Comparison of ENCODE assay signal across 8 cellular contexts in the genomic region with DNA sequence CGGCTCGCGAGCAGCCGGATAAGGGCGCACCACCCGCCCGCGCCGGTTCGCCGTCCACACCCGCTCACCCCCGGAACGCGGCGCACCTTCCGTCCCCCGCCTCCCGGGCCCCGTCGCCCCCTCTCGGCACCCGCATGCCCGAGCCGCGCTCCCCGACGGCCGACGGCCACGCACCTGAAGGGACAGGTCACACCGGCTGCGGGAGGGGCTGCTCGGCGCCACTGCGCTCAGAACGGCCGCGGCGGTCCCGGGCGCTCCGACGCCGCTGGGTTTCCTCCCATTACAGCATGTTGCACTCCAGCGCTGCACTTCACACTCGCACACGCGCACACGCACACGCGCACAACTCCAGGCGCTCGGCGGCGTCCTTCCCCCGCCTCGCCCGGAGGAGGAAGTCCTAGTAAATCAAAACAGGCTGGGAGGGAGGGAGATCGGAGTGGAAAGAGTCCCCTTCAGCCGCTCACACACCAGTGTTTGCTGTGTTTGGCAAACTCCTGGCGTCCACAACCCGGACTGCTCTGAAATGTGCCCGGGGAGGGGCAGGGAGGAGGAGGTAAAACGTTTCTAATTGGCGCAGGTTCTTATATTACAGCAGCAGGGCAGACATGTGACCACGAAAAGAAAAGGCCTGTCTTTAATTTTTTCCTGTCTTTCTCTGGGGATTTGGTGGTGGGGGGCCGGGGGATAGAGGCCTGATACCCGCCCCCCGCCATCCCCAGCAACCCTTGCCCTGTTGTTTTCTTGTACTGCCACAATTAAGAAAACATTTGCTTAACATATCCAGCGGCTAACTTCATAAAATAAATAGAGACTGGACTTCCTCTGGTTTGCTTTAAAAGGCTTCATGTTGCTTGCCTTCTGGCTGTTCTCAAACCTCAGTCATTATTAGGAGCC.
DNase-seq lines count a peak whose midpoint lies in the region; ATAC-seq and TF ChIP-seq lines count a peak whose summit lies in the region.

No MANE protein-coding gene starts in this region.

- H2AFZ ChIP-seq in OCI-LY1 (ENCODE audit: low read length), result 0 out of 2 replicates have a peak overlapping the region, but pooled peaks have one; percentile 15

- DNase-seq in SIG-M5 treated with dmso at 0.1 percent for 504 hours (lab: John Stamatoyannopoulos, UW; ENCODE audit: unreplicated experiment) (peak; percentile 46), SIG-M5 (lab: John Stamatoyannopoulos, UW) (no peak), esophagus muscularis mucosa (ENCODE audit: extremely low spot score) (no peak)
- DNase-seq in activated T-cell treated with anti-CD3 and anti-CD28 coated beads, Interleukin-2, amount 50 U/mL, for 72 hours, result peak; percentile 66
- DNase-seq in stimulated activated naive CD4-positive, alpha-beta T cell (lab: John Stamatoyannopoulos, UW), result peak; percentile 15 to 71 (median 40)

- peak overlapping the region; percentile 76 for H3K4me3 ChIP-seq in OCI-LY1 (ENCODE audit: low read depth, low read length, poor library complexity, severe bottlenecking)
- H3K4me3 ChIP-seq in esophagus muscularis mucosa, result peak overlapping the region; percentile 77 to 96 (median 84)
- H3K4me3 ChIP-seq in mucosa of stomach (ENCODE audit: low read length), result peak overlapping the region; percentile 86

- no peaks in the 10 kb centered on the region for H3F3A ChIP-seq in OCI-LY1 (ENCODE audit: insufficient read depth, low read length)

- TF ChIP-seq EP300 in esophagus muscularis mucosa (IDR thresholded peaks at IDR 0.05), result no peak

- H3K27ac ChIP-seq in OCI-LY1 (ENCODE audit: low read depth, low read length, poor library complexity, severe bottlenecking), result peak overlapping the region; percentile 51
- peak overlapping the region; percentile 90 to 96 (median 94) for H3K27ac ChIP-seq in esophagus muscularis mucosa (replicated peaks in 1 of 4)

- H3K79me2 ChIP-seq in OCI-LY1 (ENCODE audit: insufficient read depth, low read length), result peaks cover 24% of the 10 kb centered on the region

- H3K36me3 Mint-ChIP-seq in activated T-cell treated with anti-CD3 and anti-CD28 coated beads, Interleukin-2, amount 50 U/mL, for 72 hours (ENCODE audit: insufficient read depth in 2 of 2), result peaks cover 0 to 3% of the 10 kb centered on the region in 2 donors

- ATAC-seq in HG03378 (IDR thresholded peaks at IDR 0.05; ENCODE audit: unreplicated experiment), result peak; percentile 31
- peak; percentile 55 to 67 for ATAC-seq in activated T-cell treated with anti-CD3 and anti-CD28 coated beads, Interleukin-2, amount 50 U/mL, for 72 hours (replicated peaks in 1 of 2)

- H3K9me2 ChIP-seq in OCI-LY1 (ENCODE audit: low read depth, low read length), result no peaks in the 10 kb centered on the region

- peak overlapping the region; percentile 85 for H3K9ac ChIP-seq in OCI-LY1 (ENCODE audit: low read length)
- peak overlapping the region; percentile 89 for H3K9ac ChIP-seq in mucosa of stomach (ENCODE audit: low read length)

- no peak for TF ChIP-seq POLR2A in esophagus muscularis mucosa (IDR thresholded peaks at IDR 0.05; ENCODE audit: low read depth)

- H3K27me3 ChIP-seq in OCI-LY1 (ENCODE audit: insufficient read depth, low read length) (no peaks in the 10 kb centered on the region), esophagus muscularis mucosa (no peaks in the 10 kb centered on the region), mucosa of stomach (ENCODE audit: control insufficient read depth, insufficient read depth, low read length) (no peaks in the 10 kb centered on the region)

- H3K4me3 Mint-ChIP-seq in activated T-cell treated with anti-CD3 and anti-CD28 coated beads, Interleukin-2, amount 50 U/mL, for 72 hours, result peak overlapping the region; percentile 91 to 96

- H3K36me3 ChIP-seq in OCI-LY1 (ENCODE audit: insufficient read depth, low read length) (no peaks in the 10 kb centered on the region), esophagus muscularis mucosa (no peaks in the 10 kb centered on the region), mucosa of stomach (ENCODE audit: control insufficient read depth, insufficient read depth, low read length) (no peaks in the 10 kb centered on the region)

- H3K4me1 Mint-ChIP-seq in activated T-cell treated with anti-CD3 and anti-CD28 coated beads, Interleukin-2, amount 50 U/mL, for 72 hours (ENCODE audit: low read depth), result peaks cover 21% of the 10 kb centered on the region

- peaks cover 49% of the 10 kb centered on the region for H3K4me1 ChIP-seq in OCI-LY1 (ENCODE audit: insufficient read depth, low read length, severe bottlenecking)
- peaks cover 19 to 36% (median 32%) of the 10 kb centered on the region in 4 donors for H3K4me1 ChIP-seq in esophagus muscularis mucosa
- peaks cover 25% of the 10 kb centered on the region for H3K4me1 ChIP-seq in mucosa of stomach (ENCODE audit: control insufficient read depth, insufficient read depth, low read length)

- TF ChIP-seq CTCF in OCI-LY1 (IDR thresholded peaks at IDR 0.05; ENCODE audit: low read length) (no peak), esophagus muscularis mucosa (IDR thresholded peaks at IDR 0.05) (no peak)

- peaks cover 22% of the 10 kb centered on the region for H3K27me3 Mint-ChIP-seq in activated T-cell treated with anti-CD3 and anti-CD28 coated beads, Interleukin-2, amount 50 U/mL, for 72 hours (ENCODE audit: low read depth)

- WGBS in esophagus muscularis mucosa, result 6% methylated on average over 19 of the region's 71 CpGs

- no peaks in the 10 kb centered on the region for H3K9me3 Mint-ChIP-seq in activated T-cell treated with anti-CD3 and anti-CD28 coated beads, Interleukin-2, amount 50 U/mL, for 72 hours

- intact Hi-C loops in esophagus muscularis mucosa (cut with DNase I), result no loop called here

- H3K4me2 ChIP-seq in OCI-LY1 (ENCODE audit: low read length), result peak overlapping the region; percentile 72

- H3K9me3 ChIP-seq in OCI-LY1 (ENCODE audit: low read length) (no peaks in the 10 kb centered on the region), esophagus muscularis mucosa (no peaks in the 10 kb centered on the region), mucosa of stomach (ENCODE audit: control insufficient read depth, low read length) (no peaks in the 10 kb centered on the region)

- peak overlapping the region; percentile 64 for H3K27ac Mint-ChIP-seq in activated T-cell treated with anti-CD3 and anti-CD28 coated beads, Interleukin-2, amount 50 U/mL, for 72 hours

- no peaks in the 10 kb centered on the region for H4K20me1 ChIP-seq in OCI-LY1 (ENCODE audit: insufficient read depth, low read length)

Comparison
In these comparisons a context has a peak if more than half of its experiments do, and no peak if none do; other contexts are left out.
1. DNase-seq: peak in SIG-M5 treated with dmso at 0.1 percent for 504 hours (single experiment), activated T-cell treated with anti-CD3 and anti-CD28 coated beads, Interleukin-2, amount 50 U/mL, for 72 hours (2 of 2) and stimulated activated naive CD4-positive, alpha-beta T cell (6 of 6); none in SIG-M5 (single experiment) and esophagus muscularis mucosa (single experiment).
2. Peak in every context shown above with its lines, with median percentiles within 50 percentile points of each other: H3K4me3 ChIP-seq.